Comparison of ENCODE assay signal across 1 cellular context in genomic region chr1:27626031-27626935, GRCh38.
TF ChIP-seq lines count a peak whose summit lies in the region.

No MANE protein-coding gene starts in this region.

TF ChIP-seq in GM12878, 131 proteins besides CTCF, POLR2A, EP300 and RAD21 (continues in another document):
- TF ChIP-seq MTA2 (IDR thresholded peaks at IDR 0.05; ENCODE audit: low read depth): peak; percentile 83
- TF ChIP-seq MEF2A (IDR thresholded peaks at IDR 0.05; ENCODE audit: insufficient read depth, low read depth, low read length): peak; percentile 90
- no peak for TF ChIP-seq CREB1 (IDR thresholded peaks at IDR 0.05; ENCODE audit: low read depth)
- no peak for TF ChIP-seq CBX3 (IDR thresholded peaks at IDR 0.05; ENCODE audit: borderline replicate concordance, low read depth)
- peak; percentile 70 for TF ChIP-seq MXI1 (IDR thresholded peaks at IDR 0.05; ENCODE audit: low read depth, low read length)
- TF ChIP-seq ELK1 (IDR thresholded peaks at IDR 0.05; ENCODE audit: low read depth, low read length): no peak
- TF ChIP-seq CBFB (IDR thresholded peaks at IDR 0.05; ENCODE audit: low read depth): 0 out of 2 replicates have a peak, but pooled peaks have one; percentile 46
- no peak for TF ChIP-seq YBX1 (IDR thresholded peaks at IDR 0.05)
- no peak for TF ChIP-seq TCF7 (IDR thresholded peaks at IDR 0.05; ENCODE audit: borderline replicate concordance)
- no peak for TF ChIP-seq CEBPZ (IDR thresholded peaks at IDR 0.05; ENCODE audit: low read depth, low read length)
- TF ChIP-seq IRF5 (IDR thresholded peaks at IDR 0.05; ENCODE audit: borderline replicate concordance): no peak
- TF ChIP-seq ASH2L (IDR thresholded peaks at IDR 0.05; ENCODE audit: borderline replicate concordance, low read depth): no peak
- TF ChIP-seq NFIC (IDR thresholded peaks at IDR 0.05; ENCODE audit: low read depth, low read length): no peak
- no peak for TF ChIP-seq HDAC2 (IDR thresholded peaks at IDR 0.05)
- TF ChIP-seq KDM1A (IDR thresholded peaks at IDR 0.05; ENCODE audit: borderline replicate concordance): no peak
- TF ChIP-seq BMI1 (IDR thresholded peaks at IDR 0.05; ENCODE audit: borderline replicate concordance): peak; percentile 39; the same call in 1 of the 2 replicates
- TF ChIP-seq BCL11A (IDR thresholded peaks at IDR 0.05; ENCODE audit: low read depth, low read length): no peak
- peak; percentile 23; the same call in 1 of the 2 replicates for TF ChIP-seq RAD51 (IDR thresholded peaks at IDR 0.05)
- no peak for TF ChIP-seq CBX5 (IDR thresholded peaks at IDR 0.05; ENCODE audit: low read depth)
- TF ChIP-seq HDGF (IDR thresholded peaks at IDR 0.05): 0 out of 2 replicates have a peak, but pooled peaks have one; percentile 8
- TF ChIP-seq MAX (IDR thresholded peaks at IDR 0.05; ENCODE audit: low read depth, low read length): no peak; the same call in 1 of the 2 replicates
- TF ChIP-seq RELB (IDR thresholded peaks at IDR 0.05; ENCODE audit: low read depth): peak; percentile 82
- no peak for TF ChIP-seq NKRF (conservative IDR thresholded peaks at IDR 0.05)
- TF ChIP-seq FOS (IDR thresholded peaks at IDR 0.05; ENCODE audit: borderline replicate concordance, extremely low read depth, insufficient read length): no peak
- no peak for TF ChIP-seq HDAC6 (IDR thresholded peaks at IDR 0.05; ENCODE audit: unreplicated experiment)
- no peak for TF ChIP-seq SREBF2 (IDR thresholded peaks at IDR 0.05; ENCODE audit: low read length)
- no peak for TF ChIP-seq NR2C2 (IDR thresholded peaks at IDR 0.05; ENCODE audit: borderline replicate concordance, control insufficient read depth, insufficient read length, low read depth)
- TF ChIP-seq HCFC1 (IDR thresholded peaks at IDR 0.05; ENCODE audit: low read length): no peak
- no peak for TF ChIP-seq ZNF622 (IDR thresholded peaks at IDR 0.05)
- no peak for TF ChIP-seq PKNOX1 (IDR thresholded peaks at IDR 0.05)
- TF ChIP-seq CREM (IDR thresholded peaks at IDR 0.05; ENCODE audit: low read depth): no peak; the same call in 1 of the 2 replicates
- no peak for TF ChIP-seq PRDM15 (CRISPR knock-in tag; IDR thresholded peaks at IDR 0.05)
- TF ChIP-seq STAT1 (conservative IDR thresholded peaks at IDR 0.05): no peak
- TF ChIP-seq SPI1 (IDR thresholded peaks at IDR 0.05; ENCODE audit: borderline replicate concordance, insufficient read depth, low read depth, low read length): peak; percentile 52; the same call in 1 of the 2 replicates
- 0 out of 2 replicates have a peak, but pooled peaks have one; percentile 10 for TF ChIP-seq SMARCA5 (IDR thresholded peaks at IDR 0.05)
- TF ChIP-seq REST (IDR thresholded peaks at IDR 0.05; ENCODE audit: low read depth, low read length): no peak
- TF ChIP-seq IRF4 (IDR thresholded peaks at IDR 0.05; ENCODE audit: low read depth, low read length): no peak
- no peak for TF ChIP-seq WRNIP1 (IDR thresholded peaks at IDR 0.05; ENCODE audit: borderline replicate concordance, low read depth, low read length)
- TF ChIP-seq RBBP5 (conservative IDR thresholded peaks at IDR 0.05): no peak
- TF ChIP-seq SUZ12 (IDR thresholded peaks at IDR 0.05; ENCODE audit: unreplicated experiment): no peak
- no peak for TF ChIP-seq SIX5 (IDR thresholded peaks at IDR 0.05; ENCODE audit: low read depth, low read length, severe bottlenecking)
- TF ChIP-seq MEF2B (IDR thresholded peaks at IDR 0.05; ENCODE audit: partially characterized antibody, poor library complexity, severe bottlenecking): peak; percentile 97
- TF ChIP-seq TCF3 (IDR thresholded peaks at IDR 0.05; ENCODE audit: borderline replicate concordance, insufficient read depth, low read depth, low read length): peak; percentile 54; the same call in 1 of the 2 replicates
- TF ChIP-seq NR2F1 (conservative IDR thresholded peaks at IDR 0.05): peak; percentile 99
- peak; percentile 84 for TF ChIP-seq DPF2 (IDR thresholded peaks at IDR 0.05)
